ENCODE assay signal across 2 cellular contexts in the genomic region with DNA sequence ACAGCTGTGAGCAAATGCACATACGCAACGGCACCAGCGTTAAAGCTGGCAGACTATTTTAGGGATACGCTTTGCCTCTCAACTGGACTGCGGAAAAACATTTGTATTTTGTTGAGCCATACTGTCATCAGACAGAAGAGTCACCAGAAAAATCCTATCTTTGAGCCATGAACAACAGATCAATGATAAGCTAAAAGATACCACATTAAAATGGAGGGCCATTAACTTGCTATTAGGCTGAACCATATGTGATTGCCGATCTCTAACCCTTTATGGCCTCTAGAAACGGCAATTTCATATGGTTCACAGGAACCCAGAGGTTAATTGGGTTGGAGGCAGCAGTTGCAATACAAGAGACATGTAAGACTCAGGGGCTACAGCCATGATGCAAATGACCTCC.
TF ChIP-seq lines count a peak whose summit lies in the region.

No MANE protein-coding gene starts in this region.

TF ChIP-seq in GM23338, 12 proteins besides CTCF, POLR2A, EP300 and RAD21:
- no peak for TF ChIP-seq ZNF331 (CRISPR knock-in tag; IDR thresholded peaks at IDR 0.05; ENCODE audit: low read depth)
- TF ChIP-seq, protein P1, sequence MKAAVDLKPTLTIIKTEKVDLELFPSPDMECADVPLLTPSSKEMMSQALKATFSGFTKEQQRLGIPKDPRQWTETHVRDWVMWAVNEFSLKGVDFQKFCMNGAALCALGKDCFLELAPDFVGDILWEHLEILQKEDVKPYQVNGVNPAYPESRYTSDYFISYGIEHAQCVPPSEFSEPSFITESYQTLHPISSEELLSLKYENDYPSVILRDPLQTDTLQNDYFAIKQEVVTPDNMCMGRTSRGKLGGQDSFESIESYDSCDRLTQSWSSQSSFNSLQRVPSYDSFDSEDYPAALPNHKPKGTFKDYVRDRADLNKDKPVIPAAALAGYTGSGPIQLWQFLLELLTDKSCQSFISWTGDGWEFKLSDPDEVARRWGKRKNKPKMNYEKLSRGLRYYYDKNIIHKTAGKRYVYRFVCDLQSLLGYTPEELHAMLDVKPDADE (IDR thresholded peaks at IDR 0.05), result no peak

TF ChIP-seq in IMR-90, 13 proteins besides CTCF, POLR2A, EP300 and RAD21:
- TF ChIP-seq MXI1 (IDR thresholded peaks at IDR 0.05; ENCODE audit: borderline replicate concordance, low read depth, low read length) (no peak), SMC3 (IDR thresholded peaks at IDR 0.05; ENCODE audit: low read depth, low read length) (no peak), BHLHE40 (IDR thresholded peaks at IDR 0.05; ENCODE audit: low read depth, low read length) (no peak)
- TF ChIP-seq, protein P2, sequence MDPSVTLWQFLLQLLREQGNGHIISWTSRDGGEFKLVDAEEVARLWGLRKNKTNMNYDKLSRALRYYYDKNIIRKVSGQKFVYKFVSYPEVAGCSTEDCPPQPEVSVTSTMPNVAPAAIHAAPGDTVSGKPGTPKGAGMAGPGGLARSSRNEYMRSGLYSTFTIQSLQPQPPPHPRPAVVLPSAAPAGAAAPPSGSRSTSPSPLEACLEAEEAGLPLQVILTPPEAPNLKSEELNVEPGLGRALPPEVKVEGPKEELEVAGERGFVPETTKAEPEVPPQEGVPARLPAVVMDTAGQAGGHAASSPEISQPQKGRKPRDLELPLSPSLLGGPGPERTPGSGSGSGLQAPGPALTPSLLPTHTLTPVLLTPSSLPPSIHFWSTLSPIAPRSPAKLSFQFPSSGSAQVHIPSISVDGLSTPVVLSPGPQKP (IDR thresholded peaks at IDR 0.05; ENCODE audit: borderline replicate concordance, low read depth, low read length), result no peak
